Comparison of ENCODE assay signal across 1 cellular context in the genomic region with DNA sequence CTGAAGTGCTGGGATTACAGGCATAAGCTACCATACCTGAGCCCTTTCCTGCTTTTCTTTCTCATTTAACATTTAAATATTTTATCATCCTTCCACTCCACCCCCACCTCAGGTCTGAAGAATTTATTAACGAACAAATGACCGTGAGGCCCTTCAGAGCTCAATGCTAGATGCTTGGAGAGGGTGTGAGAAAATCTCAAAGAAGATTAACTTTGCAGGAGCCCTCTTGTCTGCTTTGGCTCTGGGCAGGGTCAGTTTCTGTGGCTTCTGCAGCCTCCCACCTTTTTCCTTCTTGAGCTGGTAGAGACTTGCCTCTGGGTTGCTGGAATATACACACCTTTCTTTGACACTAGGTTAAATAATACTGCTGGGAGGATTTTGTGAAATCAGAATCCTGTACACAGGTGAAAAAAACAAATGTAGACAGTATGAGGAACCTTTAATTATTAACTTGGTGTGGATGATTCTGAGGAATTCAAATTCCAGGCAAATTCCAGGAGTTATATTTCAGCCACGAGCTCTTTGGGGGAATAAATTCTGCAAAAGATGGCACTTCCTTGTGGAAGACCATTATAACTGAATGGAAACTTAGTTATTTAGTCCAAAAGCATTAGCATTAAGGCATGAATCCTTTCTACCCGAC.
TF ChIP-seq lines count a peak whose summit lies in the region.

No MANE protein-coding gene starts in this region.

TF ChIP-seq in HepG2, 621 proteins besides CTCF, POLR2A, EP300 and RAD21:
- TF ChIP-seq HNF4G (IDR thresholded peaks at IDR 0.05; ENCODE audit: borderline replicate concordance, low read depth, low read length) (no peak), HNF4G (CRISPR knock-in tag; IDR thresholded peaks at IDR 0.05; ENCODE audit: borderline replicate concordance, low read depth) (no peak), TEAD3 (CRISPR knock-in tag; optimal IDR thresholded peaks at IDR 0.05; ENCODE audit: borderline replicate concordance) (peak; percentile 70)
- TF ChIP-seq, protein P1, sequence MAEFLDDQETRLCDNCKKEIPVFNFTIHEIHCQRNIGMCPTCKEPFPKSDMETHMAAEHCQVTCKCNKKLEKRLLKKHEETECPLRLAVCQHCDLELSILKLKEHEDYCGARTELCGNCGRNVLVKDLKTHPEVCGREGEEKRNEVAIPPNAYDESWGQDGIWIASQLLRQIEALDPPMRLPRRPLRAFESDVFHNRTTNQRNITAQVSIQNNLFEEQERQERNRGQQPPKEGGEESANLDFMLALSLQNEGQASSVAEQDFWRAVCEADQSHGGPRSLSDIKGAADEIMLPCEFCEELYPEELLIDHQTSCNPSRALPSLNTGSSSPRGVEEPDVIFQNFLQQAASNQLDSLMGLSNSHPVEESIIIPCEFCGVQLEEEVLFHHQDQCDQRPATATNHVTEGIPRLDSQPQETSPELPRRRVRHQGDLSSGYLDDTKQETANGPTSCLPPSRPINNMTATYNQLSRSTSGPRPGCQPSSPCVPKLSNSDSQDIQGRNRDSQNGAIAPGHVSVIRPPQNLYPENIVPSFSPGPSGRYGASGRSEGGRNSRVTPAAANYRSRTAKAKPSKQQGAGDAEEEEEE (CRISPR knock-in tag; IDR thresholded peaks at IDR 0.05; ENCODE audit: borderline replicate concordance) = no peak
- TF ChIP-seq, protein P2, sequence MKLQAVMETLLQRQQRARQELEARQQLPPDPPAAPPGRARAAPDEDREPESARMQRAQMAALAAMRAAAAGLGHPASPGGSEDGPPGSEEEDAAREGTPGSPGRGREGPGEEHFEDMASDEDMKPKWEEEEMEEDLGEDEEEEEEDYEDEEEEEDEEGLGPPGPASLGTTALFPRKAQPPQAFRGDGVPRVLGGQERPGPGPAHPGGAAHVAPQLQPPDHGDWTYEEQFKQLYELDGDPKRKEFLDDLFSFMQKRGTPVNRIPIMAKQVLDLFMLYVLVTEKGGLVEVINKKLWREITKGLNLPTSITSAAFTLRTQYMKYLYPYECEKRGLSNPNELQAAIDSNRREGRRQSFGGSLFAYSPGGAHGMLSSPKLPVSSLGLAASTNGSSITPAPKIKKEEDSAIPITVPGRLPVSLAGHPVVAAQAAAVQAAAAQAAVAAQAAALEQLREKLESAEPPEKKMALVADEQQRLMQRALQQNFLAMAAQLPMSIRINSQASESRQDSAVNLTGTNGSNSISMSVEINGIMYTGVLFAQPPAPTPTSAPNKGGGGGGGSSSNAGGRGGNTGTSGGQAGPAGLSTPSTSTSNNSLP (IDR thresholded peaks at IDR 0.05; ENCODE audit: low read depth, low read length) = peak; percentile 74
